In genomic region chr5:53099546-53099945, GRCh38 we compare ENCODE assay signal across 19 cellular contexts. TPM values are rescaled to one million over a fixed set of nuclear protein-coding genes. Genes with fewer than 3 reads are reported as not detected.
DNase-seq lines count a peak whose midpoint lies in the region; ATAC-seq and TF ChIP-seq lines count a peak whose summit lies in the region.
"Had no signal": no experiment of that assay in that cellular context is flagged by ENCODE, and none has a peak within 500 bp of the region (broad histone marks: within the 10 kb centered on the region; RNA-seq: fewer than 3 reads in every experiment).

No MANE protein-coding gene starts in this region.

- TF ChIP-seq POLR2A in body of pancreas (IDR thresholded peaks at IDR 0.05) = no peak

- H3K9me3 Mint-ChIP-seq in T-cell = no peaks in the 10 kb centered on the region
- H3K9me3 Mint-ChIP-seq: activated naive CD4-positive, alpha-beta T cell treated with anti-CD3 and anti-CD28 coated beads, Interleukin-2, amount 10 ng/mL, durations not matched to agents 7 days and 5 days; immature natural killer cell; natural killer cell had no signal

- no peak overlapping the region for H3K4me3 ChIP-seq in body of pancreas

- peaks cover 0 to 13% of the 10 kb centered on the region in 2 donors for H3K36me3 ChIP-seq in body of pancreas (replicated peaks in 1 of 2; ENCODE audit: insufficient read depth in 1 of 2, low read depth in 2 of 2)

- no peaks in the 10 kb centered on the region for H3K9me3 ChIP-seq in body of pancreas

- no peak for TF ChIP-seq CTCF in body of pancreas (IDR thresholded peaks at IDR 0.05)

- no peak overlapping the region for H3K27ac ChIP-seq in body of pancreas

- H3K4me1 ChIP-seq in body of pancreas = no peaks in the 10 kb centered on the region

- no peaks in the 10 kb centered on the region for H3K27me3 Mint-ChIP-seq in T-cell
- H3K27me3 Mint-ChIP-seq: activated naive CD4-positive, alpha-beta T cell treated with anti-CD3 and anti-CD28 coated beads, Interleukin-2, amount 10 ng/mL, durations not matched to agents 7 days and 5 days; B cell had no signal

- H3K36me3 Mint-ChIP-seq in T-cell = peaks cover 35% of the 10 kb centered on the region

- H3K27ac Mint-ChIP-seq in T-cell = no peak overlapping the region
- H3K27ac Mint-ChIP-seq: activated naive CD4-positive, alpha-beta T cell treated with anti-CD3 and anti-CD28 coated beads, Interleukin-2, amount 10 ng/mL, durations not matched to agents 7 days and 5 days; B cell; natural killer cell had no signal

- DNase-seq in SK-MEL-5 (ENCODE audit: low read depth, low spot score) (peak; percentile 69), foreskin melanocyte (peak; percentile 77), renal cortical epithelial cell (ENCODE audit: low read depth) (peak; percentile 89), T-cell (no peak), body of pancreas (no peak)
- DNase-seq: activated naive CD4-positive, alpha-beta T cell treated with anti-CD3 and anti-CD28 coated beads, Interleukin-2, amount 10 ng/mL, durations not matched to agents 7 days and 5 days; GDM1; immature natural killer cell; mesendoderm; natural killer cell; NCI-H1694 treated with DMSO at 0.1 percent for 48 hours; NCI-H446 treated with DMSO at 0.1 percent for 48 hours; posterior cingulate gyrus; stimulated activated CD8-positive, alpha-beta memory T cell treated with anti-CD3 and anti-CD28 coated beads, Interleukin-4, amount 100 ng/mL, for 48 hours; SW 1271 had no signal

- in situ Hi-C loops in SK-MEL-5 (cut with HindIII; ENCODE audit: low pct_unique_long_range_greater_than_20kb, low sequenced_read_pairs) = loop anchor here (10.0 kb wide), 1 partner anchor 145 kb away; no protein-coding TSS in a partner anchor

- intact Hi-C loops in body of pancreas (cut with DNase I) = no loop called here

- ATAC-seq in GM18909 (IDR thresholded peaks at IDR 0.05; ENCODE audit: poor library complexity, unreplicated experiment) = peak; percentile 59
- no peak for ATAC-seq in HG02884 (IDR thresholded peaks at IDR 0.05; ENCODE audit: unreplicated experiment)
- ATAC-seq in T-cell (replicated peaks in 1 of 4) = no peak
- ATAC-seq in body of pancreas = no peak
- ATAC-seq: esophagus mucosa, natural killer cell had no signal

- H3K27me3 ChIP-seq in body of pancreas = no peaks in the 10 kb centered on the region

- CTCF ChIA-PET in T-cell (lab: Charles Lee) = interaction anchor here (1.3 to 7.3 kb wide), 3 partner anchors 10 to 151 kb away, joined by 4 to 125 read pairs (median 100); partner anchors contain the start of gene MOCS2 (in 1 of the 2)

- 54 to 67% methylated on average over 2 of the region's 2 CpGs for WGBS in body of pancreas, 2 donors

- H3K4me3 Mint-ChIP-seq in T-cell = no peak overlapping the region
- H3K4me3 Mint-ChIP-seq: activated naive CD4-positive, alpha-beta T cell treated with anti-CD3 and anti-CD28 coated beads, Interleukin-2, amount 10 ng/mL, durations not matched to agents 7 days and 5 days; B cell; immature natural killer cell; natural killer cell had no signal

- POLR2A ChIA-PET in T-cell (lab: Charles Lee) = no interaction called here

- peaks cover 9 to 19% (median 14%) of the 10 kb centered on the region in 3 donors for H3K4me1 Mint-ChIP-seq in T-cell
- H3K4me1 Mint-ChIP-seq: B cell, immature natural killer cell had no signal

RNA-seq across cellular contexts. Expression of gene MOCS2, which starts 10.0 kb away (rescaled TPM):
- total RNA-seq in SK-MEL-5 (2014; rRNA removed; shearing (Covaris generic)) = 53.4 and 74.6 TPM in 2 replicates
- polyA plus RNA-seq in SK-MEL-5 (2015; cell fraction: cytosol; rRNA removed) = 45.1 and 47.7 TPM in 2 replicates
- 34.7 TPM in 2 replicates for polyA plus RNA-seq in SK-MEL-5 (2015; cell fraction: nucleus; rRNA removed)
- total RNA-seq in renal cortical epithelial cell (38.6 and 46.7 TPM in 2 replicates), T-cell (10 to 100 TPM; 15.2 to 26.1 (median 21.0) TPM), body of pancreas (10 to 100 TPM; 17.8 to 27.5 TPM)

Comparison
In these comparisons a context has a peak if more than half of its experiments do, and no peak if none do; other contexts are left out.
1. DNase-seq: peak in SK-MEL-5 (single experiment), foreskin melanocyte (single experiment) and renal cortical epithelial cell (single experiment); none in T-cell (0 of 34) and body of pancreas (0 of 4).